Comparison of ENCODE assay signal across 26 cellular contexts in the genomic region with DNA sequence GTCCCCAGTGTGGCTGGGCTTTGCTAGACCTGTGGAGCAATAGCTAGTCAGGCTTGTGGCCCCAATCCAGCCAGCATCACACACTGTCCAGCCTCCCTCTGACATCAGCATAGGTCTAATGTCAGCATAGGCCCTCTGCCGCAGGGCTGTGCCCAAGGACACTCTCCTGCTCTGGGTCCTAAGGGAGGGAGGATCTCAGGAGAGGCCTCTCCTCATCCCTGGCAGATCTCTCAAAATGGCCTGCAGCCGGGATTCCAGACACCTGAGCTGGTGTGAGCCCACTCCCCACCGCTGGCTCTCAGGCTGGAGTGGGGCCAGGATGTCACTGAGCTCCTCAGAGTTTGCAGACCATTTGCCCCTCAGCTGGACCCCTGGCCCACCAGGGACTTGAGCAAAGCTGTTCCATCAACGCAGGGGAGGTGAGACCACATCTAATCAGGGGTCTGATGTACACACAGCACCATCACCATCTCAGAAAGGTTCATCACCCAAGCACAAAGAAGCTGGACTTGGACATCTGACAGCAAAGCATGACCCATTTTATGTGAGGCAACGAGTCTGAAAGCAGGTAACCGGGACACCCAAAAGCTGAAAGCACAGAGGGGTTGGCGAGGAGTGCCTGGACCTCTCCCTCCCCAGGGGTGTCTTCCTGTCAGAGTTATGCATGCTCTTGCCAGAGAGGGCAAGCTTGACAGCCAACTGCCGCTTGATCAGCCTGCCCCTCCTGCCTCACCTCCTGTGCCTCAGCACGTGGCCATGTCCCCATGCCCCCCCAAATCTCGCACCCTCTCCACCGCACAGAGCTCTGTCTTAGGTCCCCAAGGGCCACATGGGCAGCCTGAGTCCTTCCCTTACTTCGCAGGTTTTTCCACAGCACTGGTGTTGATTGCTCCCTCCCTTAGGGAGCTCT.
DNase-seq lines count a peak whose midpoint lies in the region; ATAC-seq and TF ChIP-seq lines count a peak whose summit lies in the region.
"Had no signal": no experiment of that assay in that cellular context is flagged by ENCODE, and none has a peak within 500 bp of the region (broad histone marks: within the 10 kb centered on the region; RNA-seq: fewer than 3 reads in every experiment).

No MANE protein-coding gene starts in this region.

- H3K9me3 Mint-ChIP-seq in osteocyte (ENCODE audit: unreplicated experiment) = peaks cover 15% of the 10 kb centered on the region

- H3K27ac Mint-ChIP-seq in osteocyte (ENCODE audit: unreplicated experiment) = no peak overlapping the region
- H3K27ac Mint-ChIP-seq: activated naive CD8-positive, alpha-beta T cell; HFFc6 had no signal

- H3K36me3 Mint-ChIP-seq in osteocyte (ENCODE audit: unreplicated experiment) = peaks cover 9% of the 10 kb centered on the region

- H3K4me1 Mint-ChIP-seq in osteocyte (ENCODE audit: unreplicated experiment) = peaks cover 7% of the 10 kb centered on the region

- no peak overlapping the region for H3K4me3 Mint-ChIP-seq in osteocyte (ENCODE audit: unreplicated experiment)
- H3K4me3 Mint-ChIP-seq: activated naive CD8-positive, alpha-beta T cell; HFFc6; neural crest cell had no signal

- H3K27me3 Mint-ChIP-seq in osteocyte (ENCODE audit: unreplicated experiment) = peaks cover 23% of the 10 kb centered on the region

- no peak for TF ChIP-seq CTCF in osteocyte (IDR thresholded peaks at IDR 0.05)

- DNase-seq in activated effector memory CD4-positive, alpha-beta T cell treated with anti-CD3 and anti-CD28 coated beads, Interleukin-2, amount 50 U/mL, for 16 hours = peak; percentile 36
- DNase-seq in activated effector memory CD4-positive, alpha-beta T cell treated with Interleukin-2 at 50 U/mL for 16 hours = no peak
- peak; percentile 68 for DNase-seq in SKM-1 treated with dmso at 0.1 percent for 144 hours (lab: John Stamatoyannopoulos, UW; ENCODE audit: unreplicated experiment)
- peak; percentile 44 for DNase-seq in islet precursor cell
- no peak for DNase-seq in osteocyte (ENCODE audit: extremely low spot score, unreplicated experiment)
- no peak for DNase-seq in stimulated activated CD4-positive, alpha-beta T cell treated with anti-CD3 and anti-CD28 coated beads, Interleukin-2, amount 100 ng/mL, for 24 hours
- no peak for DNase-seq in NCI-H524 treated with DMSO at 0.1 percent for 48 hours (lab: John Stamatoyannopoulos, UW)
- DNase-seq: activated CD4-positive, CD25-positive, alpha-beta regulatory T cell treated with anti-CD3 and anti-CD28 coated beads, Interleukin-2, amount 50 U/mL, for 72 hours; activated CD8-positive, alpha-beta memory T cell treated with anti-CD3 and anti-CD28 coated beads for 24 hours; body of pancreas; GDM1; heart left ventricle; HFFc6; IMR-90; left ventricle myocardium inferior; MG63; NCI-H187 treated with DMSO at 0.1 percent for 48 hours; NCI-H2227 treated with DMSO at 0.1 percent for 48 hours; spleen; T1000; upper lobe of left lung had no signal

- no peak for ATAC-seq in HG02938 (IDR thresholded peaks at IDR 0.05; ENCODE audit: unreplicated experiment)
- ATAC-seq: A549, body of pancreas, Panc1 had no signal

Comparison
In these comparisons a context has a peak if more than half of its experiments do, and no peak if none do; other contexts are left out.
1. DNase-seq: peak in activated effector memory CD4-positive, alpha-beta T cell treated with anti-CD3 and anti-CD28 coated beads, Interleukin-2, amount 50 U/mL, for 16 hours (single experiment), SKM-1 treated with dmso at 0.1 percent for 144 hours (single experiment) and islet precursor cell (single experiment); none in activated effector memory CD4-positive, alpha-beta T cell treated with Interleukin-2 at 50 U/mL for 16 hours (single experiment), osteocyte (single experiment), stimulated activated CD4-positive, alpha-beta T cell treated with anti-CD3 and anti-CD28 coated beads, Interleukin-2, amount 100 ng/mL, for 24 hours (0 of 2) and NCI-H524 treated with DMSO at 0.1 percent for 48 hours (single experiment).